29 cellular contexts compared by ENCODE assay signal in genomic region chr10:112185959-112186358, GRCh38.
"Had no signal": no experiment of that assay in that cellular context is flagged by ENCODE, and none has a peak within 500 bp of the region (broad histone marks: within the 10 kb centered on the region; RNA-seq: fewer than 3 reads in every experiment).

No MANE protein-coding gene starts in this region.

- H3K27ac Mint-ChIP-seq: activated CD4-positive, alpha-beta T cell treated with anti-CD3 and anti-CD28 coated beads for 36 hours; activated CD8-positive, alpha-beta T cell treated with anti-CD3 and anti-CD28 coated beads, Interleukin-2, amount 10 ng/mL, durations not matched to agents 7 days and 5 days; activated naive CD4-positive, alpha-beta T cell treated with anti-CD3 and anti-CD28 coated beads, Interleukin-2, amount 10 ng/mL, durations not matched to agents 7 days and 5 days; activated naive CD8-positive, alpha-beta T cell treated with anti-CD3 and anti-CD28 coated beads, Interleukin-2, amount 10 ng/mL, durations not matched to agents 7 days and 5 days; mesothelial cell of epicardium; naive B cell; stimulated activated naive B cell treated with anti-CD40 and anti-IgM and Interleukin-4, amounts not matched to agents 10 μg/mL and 1 μg/mL and 100 μg/mL, for 72 hours; T-helper 17 cell had no signal

- H3K9me3 ChIP-seq: gastroesophageal sphincter, pancreas, prostate gland, stomach, tibial artery, upper lobe of right lung had no signal

- DNase-seq: activated CD4-positive, alpha-beta T cell treated with anti-CD3 and anti-CD28 coated beads for 36 hours; activated CD4-positive, CD25-positive, alpha-beta regulatory T cell; activated CD8-positive, alpha-beta T cell treated with anti-CD3 and anti-CD28 coated beads, Interleukin-2, amount 10 ng/mL, durations not matched to agents 7 days and 5 days; activated gamma-delta T cell; activated naive CD4-positive, alpha-beta T cell treated with anti-CD3 and anti-CD28 coated beads, Interleukin-2, amount 10 ng/mL, durations not matched to agents 7 days and 5 days; activated naive CD8-positive, alpha-beta T cell treated with anti-CD3 and anti-CD28 coated beads, Interleukin-2, amount 10 ng/mL, durations not matched to agents 7 days and 5 days; amygdala; caudate nucleus; naive B cell; nucleus accumbens; pancreas; retina; stimulated activated CD4-positive, alpha-beta T cell treated with anti-CD3 and anti-CD28 coated beads, Interleukin-1b, Interleukin-23, amount 100 ng/mL, for 48 hours; stimulated activated CD4-positive, alpha-beta T cell treated with anti-CD3 and anti-CD28 coated beads, Interleukin-4, amount 100 ng/mL, for 4 hours; stimulated activated CD8-positive, alpha-beta memory T cell treated with anti-CD3 and anti-CD28 coated beads, Interleukin-4, amount 100 ng/mL, for 48 hours; stimulated activated naive B cell treated with anti-CD40 and anti-IgM and Interleukin-4, amounts not matched to agents 10 μg/mL and 1 μg/mL and 100 μg/mL, for 72 hours; stomach; T-helper 17 cell; T1000; tibial artery; upper lobe of right lung had no signal

- ATAC-seq: activated CD4-positive, alpha-beta T cell treated with anti-CD3 and anti-CD28 coated beads for 36 hours; activated CD8-positive, alpha-beta T cell treated with anti-CD3 and anti-CD28 coated beads, Interleukin-2, amount 10 ng/mL, durations not matched to agents 7 days and 5 days; gastroesophageal sphincter; pancreas; stimulated activated naive B cell treated with anti-CD40 and anti-IgM and Interleukin-4, amounts not matched to agents 10 μg/mL and 1 μg/mL and 100 μg/mL, for 72 hours; T-helper 17 cell; upper lobe of right lung had no signal

- H2AFZ ChIP-seq: hepatocyte had no signal

- H3K4me2 ChIP-seq: hepatocyte, smooth muscle cell had no signal

- H3K9me3 Mint-ChIP-seq: activated naive CD8-positive, alpha-beta T cell treated with anti-CD3 and anti-CD28 coated beads, Interleukin-2, amount 10 ng/mL, durations not matched to agents 7 days and 5 days had no signal

- H3K4me3 Mint-ChIP-seq: activated CD4-positive, alpha-beta T cell treated with anti-CD3 and anti-CD28 coated beads for 36 hours; activated CD8-positive, alpha-beta T cell treated with anti-CD3 and anti-CD28 coated beads, Interleukin-2, amount 10 ng/mL, durations not matched to agents 7 days and 5 days; activated naive CD4-positive, alpha-beta T cell treated with anti-CD3 and anti-CD28 coated beads, Interleukin-2, amount 10 ng/mL, durations not matched to agents 7 days and 5 days; activated naive CD8-positive, alpha-beta T cell treated with anti-CD3 and anti-CD28 coated beads, Interleukin-2, amount 10 ng/mL, durations not matched to agents 7 days and 5 days; mesothelial cell of epicardium; stimulated activated naive B cell treated with anti-CD40 and anti-IgM and Interleukin-4, amounts not matched to agents 10 μg/mL and 1 μg/mL and 100 μg/mL, for 72 hours; T-helper 17 cell had no signal

- H3K27ac ChIP-seq: gastroesophageal sphincter, hepatocyte, pancreas, prostate gland, stomach, suprapubic skin, tibial artery, upper lobe of right lung had no signal

- FAIRE-seq: endothelial cell of umbilical vein, keratinocyte, pancreas had no signal

- H3K36me3 ChIP-seq: gastroesophageal sphincter, pancreas, prostate gland, suprapubic skin, tibial artery had no signal

- H3K27me3 ChIP-seq: gastroesophageal sphincter, hepatocyte, pancreas, stomach, suprapubic skin, tibial artery, upper lobe of right lung had no signal

- H3K4me1 ChIP-seq: prostate gland had no signal

- H3K4me3 ChIP-seq: gastroesophageal sphincter, hepatocyte, pancreas, prostate gland, smooth muscle cell, stomach, suprapubic skin, tibial artery, upper lobe of right lung had no signal

- H3K36me3 Mint-ChIP-seq: activated naive CD4-positive, alpha-beta T cell treated with anti-CD3 and anti-CD28 coated beads, Interleukin-2, amount 10 ng/mL, durations not matched to agents 7 days and 5 days; activated naive CD8-positive, alpha-beta T cell treated with anti-CD3 and anti-CD28 coated beads, Interleukin-2, amount 10 ng/mL, durations not matched to agents 7 days and 5 days; mesothelial cell of epicardium had no signal
